ENCODE assay signal across 1 cellular context in the genomic region with DNA sequence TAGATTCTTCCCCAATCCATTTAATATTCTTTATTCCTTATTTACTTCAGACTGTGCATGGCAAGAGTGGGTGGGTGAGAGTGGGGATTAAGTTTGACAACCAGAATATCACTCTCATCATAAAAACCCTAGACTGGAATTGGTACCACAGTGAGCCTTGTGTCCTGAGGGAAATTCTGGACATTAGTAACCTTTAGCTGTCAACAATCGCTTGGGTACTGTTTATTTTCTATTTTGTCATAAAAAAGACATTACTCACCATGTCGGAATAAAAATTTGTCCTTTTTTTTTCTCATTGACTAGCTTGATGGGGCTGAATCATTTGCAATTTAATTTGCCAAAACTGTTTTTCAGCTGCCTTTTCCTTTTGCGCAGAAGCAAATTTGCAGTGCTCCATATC.
TF ChIP-seq lines count a peak whose summit lies in the region.

No MANE protein-coding gene starts in this region.

TF ChIP-seq in HCT116, 20 proteins besides CTCF, POLR2A, EP300 and RAD21 (continued from another document):
- TF ChIP-seq, protein P1, sequence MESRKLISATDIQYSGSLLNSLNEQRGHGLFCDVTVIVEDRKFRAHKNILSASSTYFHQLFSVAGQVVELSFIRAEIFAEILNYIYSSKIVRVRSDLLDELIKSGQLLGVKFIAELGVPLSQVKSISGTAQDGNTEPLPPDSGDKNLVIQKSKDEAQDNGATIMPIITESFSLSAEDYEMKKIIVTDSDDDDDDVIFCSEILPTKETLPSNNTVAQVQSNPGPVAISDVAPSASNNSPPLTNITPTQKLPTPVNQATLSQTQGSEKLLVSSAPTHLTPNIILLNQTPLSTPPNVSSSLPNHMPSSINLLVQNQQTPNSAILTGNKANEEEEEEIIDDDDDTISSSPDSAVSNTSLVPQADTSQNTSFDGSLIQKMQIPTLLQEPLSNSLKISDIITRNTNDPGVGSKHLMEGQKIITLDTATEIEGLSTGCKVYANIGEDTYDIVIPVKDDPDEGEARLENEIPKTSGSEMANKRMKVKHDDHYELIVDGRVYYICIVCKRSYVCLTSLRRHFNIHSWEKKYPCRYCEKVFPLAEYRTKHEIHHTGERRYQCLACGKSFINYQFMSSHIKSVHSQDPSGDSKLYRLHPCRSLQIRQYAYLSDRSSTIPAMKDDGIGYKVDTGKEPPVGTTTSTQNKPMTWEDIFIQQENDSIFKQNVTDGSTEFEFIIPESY (IDR thresholded peaks at IDR 0.05; ENCODE audit: extremely low read depth, insufficient replicate concordance, low read length) = no peak
- no peak for TF ChIP-seq POLR2AphosphoS5 (IDR thresholded peaks at IDR 0.05; ENCODE audit: low read depth, low read length)
- no peak for TF ChIP-seq CEBPB (IDR thresholded peaks at IDR 0.05; ENCODE audit: low read depth)
- TF ChIP-seq SRF (IDR thresholded peaks at IDR 0.05; ENCODE audit: low read depth) = no peak
- TF ChIP-seq, protein P2, sequence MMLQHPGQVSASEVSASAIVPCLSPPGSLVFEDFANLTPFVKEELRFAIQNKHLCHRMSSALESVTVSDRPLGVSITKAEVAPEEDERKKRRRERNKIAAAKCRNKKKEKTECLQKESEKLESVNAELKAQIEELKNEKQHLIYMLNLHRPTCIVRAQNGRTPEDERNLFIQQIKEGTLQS (IDR thresholded peaks at IDR 0.05) = no peak
- no peak for TF ChIP-seq FOSL1 (IDR thresholded peaks at IDR 0.05; ENCODE audit: low read depth)
- no peak for TF ChIP-seq ZFX (IDR thresholded peaks at IDR 0.05)
- TF ChIP-seq, protein P3, sequence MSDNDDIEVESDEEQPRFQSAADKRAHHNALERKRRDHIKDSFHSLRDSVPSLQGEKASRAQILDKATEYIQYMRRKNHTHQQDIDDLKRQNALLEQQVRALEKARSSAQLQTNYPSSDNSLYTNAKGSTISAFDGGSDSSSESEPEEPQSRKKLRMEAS (IDR thresholded peaks at IDR 0.05) = no peak
- TF ChIP-seq JUND (IDR thresholded peaks at IDR 0.05) = no peak
- no peak for TF ChIP-seq EZH2phosphoT487 (IDR thresholded peaks at IDR 0.05; ENCODE audit: borderline replicate concordance)
- TF ChIP-seq SP1 (IDR thresholded peaks at IDR 0.05; ENCODE audit: low read depth) = no peak
- TF ChIP-seq YY1 (IDR thresholded peaks at IDR 0.05; ENCODE audit: extremely low read depth, insufficient replicate concordance, low read depth, low read length) = no peak
- no peak for TF ChIP-seq CBX3 (IDR thresholded peaks at IDR 0.05; ENCODE audit: low read depth)
- no peak for TF ChIP-seq ZNF274 (IDR thresholded peaks at IDR 0.05; ENCODE audit: low read depth, low read length)
